In genomic region chr14:59819446-59820088, GRCh38 we compare ENCODE assay signal across 20 cellular contexts. TPM values are rescaled to one million over a fixed set of nuclear protein-coding genes. Genes with fewer than 3 reads are reported as not detected.
"Had no signal": no experiment of that assay in that cellular context is flagged by ENCODE, and none has a peak within 500 bp of the region (broad histone marks: within the 10 kb centered on the region; RNA-seq: fewer than 3 reads in every experiment).

No MANE protein-coding gene starts in this region.

- H3K4me1 ChIP-seq: colonic mucosa, esophagus squamous epithelium, gastroesophageal sphincter, left lung, suprapubic skin, upper lobe of left lung, vagina had no signal

- H3K27ac ChIP-seq: colonic mucosa, esophagus squamous epithelium, gastroesophageal sphincter, left lung, neutrophil, suprapubic skin, tibial artery, upper lobe of left lung, vagina had no signal

- H3K27ac Mint-ChIP-seq: naive thymus-derived CD8-positive, alpha-beta T cell had no signal

- ATAC-seq: gastroesophageal sphincter; left lung; mucosa of descending colon; naive thymus-derived CD8-positive, alpha-beta T cell; sciatic nerve had no signal

- H3K4me3 Mint-ChIP-seq: naive thymus-derived CD8-positive, alpha-beta T cell had no signal

- DNase-seq: colonic mucosa; dermis blood vessel endothelial cell; esophagus squamous epithelium; foreskin fibroblast; glutamatergic neuron; islet precursor cell; mucosa of descending colon; stimulated activated CD4-positive, alpha-beta T cell treated with anti-CD3 and anti-CD28 coated beads, Interleukin-2, amount 100 ng/mL, for 24 hours; stimulated activated CD4-positive, alpha-beta T cell treated with anti-CD3 and anti-CD28 coated beads, Interleukin-4, amount 100 ng/mL, for 4 hours; stimulated activated naive CD4-positive, alpha-beta T cell; tibial artery had no signal

- H3K27me3 ChIP-seq: colonic mucosa, esophagus squamous epithelium, gastroesophageal sphincter, left lung, suprapubic skin, tibial artery, upper lobe of left lung, vagina had no signal

- H3K36me3 ChIP-seq: colonic mucosa, esophagus squamous epithelium, gastroesophageal sphincter, left lung, neutrophil, suprapubic skin, upper lobe of left lung, vagina had no signal

- H3K36me3 Mint-ChIP-seq: naive thymus-derived CD8-positive, alpha-beta T cell had no signal

- H3K4me3 ChIP-seq: colonic mucosa, esophagus squamous epithelium, gastroesophageal sphincter, left lung, mucosa of descending colon, suprapubic skin, tibial artery, upper lobe of left lung, vagina had no signal

- H3K9me3 ChIP-seq: colonic mucosa, esophagus squamous epithelium, gastroesophageal sphincter, mucosa of descending colon, neutrophil, suprapubic skin, tibial artery, vagina had no signal

RNA-seq across cellular contexts. Expression of gene RTN1, which starts 51.0 kb away (rescaled TPM):
- total RNA-seq: dermis blood vessel endothelial cell; naive thymus-derived CD8-positive, alpha-beta T cell; osteocyte had no signal
